ENCODE assay signal across 24 cellular contexts in genomic region chr4:143071351-143071750, GRCh38.
"Had no signal": no experiment of that assay in that cellular context is flagged by ENCODE, and none has a peak within 500 bp of the region (broad histone marks: within the 10 kb centered on the region; RNA-seq: fewer than 3 reads in every experiment).

No MANE protein-coding gene starts in this region.

- H3K27ac Mint-ChIP-seq: activated CD4-positive, alpha-beta T cell treated with anti-CD3 and anti-CD28 coated beads for 36 hours; activated CD8-positive, alpha-beta T cell treated with anti-CD3 and anti-CD28 coated beads for 36 hours; activated naive CD4-positive, alpha-beta T cell treated with anti-CD3 and anti-CD28 coated beads, Interleukin-2, amount 50 U/mL, for 24 hours; activated T-cell treated with anti-CD3 and anti-CD28 coated beads, Interleukin-2, amount 50 U/mL, for 24 hours; activated T-helper 1 cell treated with anti-CD3 and anti-CD28 coated beads, Interleukin-12 subunit alpha, Interleukin-12 subunit beta, Interleukin-2, Interleukin-4 antibody, amounts not matched to agents 30 ng/mL and 10 ng/mL and 1 ng/mL, durations not matched to agents 14 hours and 24 hours and 36 hours; T-helper 17 cell had no signal

- H3K27me3 ChIP-seq: body of pancreas had no signal

- H3K9ac ChIP-seq: KMS-11 had no signal

- ATAC-seq: activated CD4-positive, alpha-beta T cell treated with anti-CD3 and anti-CD28 coated beads for 36 hours; activated CD8-positive, alpha-beta T cell treated with anti-CD3 and anti-CD28 coated beads for 36 hours; body of pancreas; Panc1; T-helper 17 cell had no signal

- H3K4me2 ChIP-seq: KMS-11 had no signal

- DNase-seq: activated CD4-positive, alpha-beta T cell treated with anti-CD3 and anti-CD28 coated beads for 36 hours; activated CD4-positive, CD25-positive, alpha-beta regulatory T cell; activated CD8-positive, alpha-beta T cell treated with anti-CD3 and anti-CD28 coated beads for 36 hours; activated effector memory CD4-positive, alpha-beta T cell treated with Interleukin-2 at 50 U/mL for 16 hours; activated naive CD4-positive, alpha-beta T cell; activated T-cell treated with anti-CD3 and anti-CD28 coated beads, Interleukin-2, amount 50 U/mL, for 24 hours; aorta; body of pancreas; NCI-H1092; NCI-H1436; NCI-H187 treated with DMSO at 0.1 percent for 48 hours; NCI-H2081 treated with DMSO at 0.1 percent for 48 hours; NCI-H526 treated with DMSO at 0.1 percent for 48 hours; NK-92 treated with Interleukin-12 subunit alpha and Interleukin-12 subunit beta, amount 100 ng/mL, for 24 hours; OCI-M1; SHP77; T-helper 17 cell; T-helper 9 cell had no signal

- H3K27me3 Mint-ChIP-seq: activated CD8-positive, alpha-beta T cell treated with anti-CD3 and anti-CD28 coated beads for 36 hours; central memory CD8-positive, alpha-beta T cell; T-helper 17 cell had no signal

- H3K9me3 Mint-ChIP-seq: activated T-helper 1 cell treated with anti-CD3 and anti-CD28 coated beads, Interleukin-12 subunit alpha, Interleukin-12 subunit beta, Interleukin-2, Interleukin-4 antibody, amounts not matched to agents 30 ng/mL and 10 ng/mL and 1 ng/mL, durations not matched to agents 14 hours and 24 hours and 36 hours had no signal

- H3K4me1 ChIP-seq: body of pancreas had no signal

- H3K27ac ChIP-seq: body of pancreas, KMS-11, RWPE1 had no signal

- H3K4me3 ChIP-seq: body of pancreas had no signal

- H3K4me3 Mint-ChIP-seq: activated CD4-positive, alpha-beta T cell treated with anti-CD3 and anti-CD28 coated beads for 36 hours; activated CD8-positive, alpha-beta T cell treated with anti-CD3 and anti-CD28 coated beads for 36 hours; activated naive CD4-positive, alpha-beta T cell treated with anti-CD3 and anti-CD28 coated beads, Interleukin-2, amount 50 U/mL, for 24 hours; activated T-cell treated with anti-CD3 and anti-CD28 coated beads, Interleukin-2, amount 50 U/mL, for 24 hours; activated T-helper 1 cell treated with anti-CD3 and anti-CD28 coated beads, Interleukin-12 subunit alpha, Interleukin-12 subunit beta, Interleukin-2, Interleukin-4 antibody, amounts not matched to agents 30 ng/mL and 10 ng/mL and 1 ng/mL, durations not matched to agents 14 hours and 24 hours and 36 hours; central memory CD8-positive, alpha-beta T cell; T-helper 17 cell had no signal

- H3K4me1 Mint-ChIP-seq: activated CD4-positive, alpha-beta T cell treated with anti-CD3 and anti-CD28 coated beads for 36 hours; activated naive CD4-positive, alpha-beta T cell treated with anti-CD3 and anti-CD28 coated beads, Interleukin-2, amount 50 U/mL, for 24 hours; central memory CD8-positive, alpha-beta T cell; T-helper 17 cell had no signal
